In genomic region chr6:36754582-36755434, GRCh38 we compare ENCODE assay signal across 12 cellular contexts. TPM values are rescaled to one million over a fixed set of nuclear protein-coding genes. Genes with fewer than 3 reads are reported as not detected.
DNase-seq lines count a peak whose midpoint lies in the region; ATAC-seq and TF ChIP-seq lines count a peak whose summit lies in the region.
"Had no signal": no experiment of that assay in that cellular context is flagged by ENCODE, and none has a peak within 500 bp of the region (broad histone marks: within the 10 kb centered on the region; RNA-seq: fewer than 3 reads in every experiment).

No MANE protein-coding gene starts in this region.

- H3K9me3 ChIP-seq in transverse colon: no peaks in the 10 kb centered on the region
- H3K9me3 ChIP-seq: BE2C, ovary had no signal

- H3K27ac ChIP-seq in transverse colon: peak overlapping the region; percentile 31 to 79 (median 60)
- H3K27ac ChIP-seq: ovary had no signal

- CTCF ChIA-PET in activated naive CD4-positive, alpha-beta T cell treated with anti-CD3 and anti-CD28 coated beads for 36 hours (lab: Charles Lee): interaction anchor here (0.6 to 4.6 kb wide), 12 partner anchors 11 to 455 kb away, joined by 3 to 16 read pairs (median 6); no protein-coding TSS in a partner anchor

- H3K4me3 ChIP-seq in transverse colon: no peak overlapping the region
- H3K4me3 ChIP-seq: lung, ovary had no signal

- no peaks in the 10 kb centered on the region for H3K36me3 ChIP-seq in transverse colon
- H3K36me3 ChIP-seq: BE2C, ovary had no signal

- in situ Hi-C loops in transverse colon (cut with MboI; ENCODE audit: low pct_ligation_motif_present in 1 of 4, low pct_unique_long_range_greater_than_20kb in 1 of 4, low sequenced_read_pairs in 3 of 4): loop anchor here (10.0 to 25.0 kb wide), 5 partner anchors 130 to 457 kb away; partner anchors contain the start of gene FGD2 (in 1 of the 4)

- H3K4me1 ChIP-seq in transverse colon: peaks cover 22 to 88% (median 45%) of the 10 kb centered on the region in 4 donors

- H3K27me3 ChIP-seq in transverse colon: no peaks in the 10 kb centered on the region
- H3K27me3 ChIP-seq: BE2C, ovary had no signal

- intact Hi-C loops in activated naive CD4-positive, alpha-beta T cell treated with anti-CD3 and anti-CD28 coated beads for 36 hours (cut with micrococcal nuclease): loop anchor here (1.0 to 5.0 kb wide), 8 partner anchors 20 to 623 kb away; partner anchors contain the start of gene MAPK13
- intact Hi-C loops in dendritic cell treated with granulocyte-macrophage colony-stimulating factor and Interleukin-4, amounts not matched to agents 40 ng/mL and 50 ng/mL, for 4 days (cut with micrococcal nuclease): loop anchor here (5.0 kb wide), 1 partner anchor 68 kb away; no protein-coding TSS in a partner anchor
- intact Hi-C loops in transverse colon (cut with DNase I; ENCODE audit: low total_unique reads): loop anchor here (5.0 to 10.0 kb wide), 2 partner anchors 70 to 138 kb away; no protein-coding TSS in a partner anchor

- no peak for DNase-seq in activated naive CD4-positive, alpha-beta T cell treated with anti-CD3 and anti-CD28 coated beads for 36 hours
- DNase-seq in activated naive CD4-positive, alpha-beta T cell (lab: John Stamatoyannopoulos, UW): no peak
- DNase-seq in NCI-H69 (lab: John Stamatoyannopoulos, UW) (peak; percentile 68), transverse colon (no peak), endothelial cell (ENCODE audit: low spot score) (no peak)
- DNase-seq: hypothalamus, ovary had no signal

- 87 to 93% methylated on average over 3 to 9 of the region's 9 CpGs for WGBS in transverse colon (ENCODE audit: low coverage in 1 of 2), 2 donors

- no peak overlapping the region for H3K4me3 Mint-ChIP-seq in activated naive CD4-positive, alpha-beta T cell treated with anti-CD3 and anti-CD28 coated beads for 36 hours
- H3K4me3 Mint-ChIP-seq in dendritic cell treated with granulocyte-macrophage colony-stimulating factor and Interleukin-4, amounts not matched to agents 40 ng/mL and 50 ng/mL, for 4 days: no peak overlapping the region
- no peak overlapping the region for H3K4me3 Mint-ChIP-seq in endothelial cell (ENCODE audit: unreplicated experiment)

- TF ChIP-seq EP300 in transverse colon (IDR thresholded peaks at IDR 0.05; ENCODE audit: low read depth): no peak

- H3K36me3 Mint-ChIP-seq in activated naive CD4-positive, alpha-beta T cell treated with anti-CD3 and anti-CD28 coated beads for 36 hours (ENCODE audit: low read depth): peaks cover under 1% of the 10 kb centered on the region
- H3K36me3 Mint-ChIP-seq in dendritic cell treated with granulocyte-macrophage colony-stimulating factor and Interleukin-4, amounts not matched to agents 40 ng/mL and 50 ng/mL, for 4 days (ENCODE audit: low read depth): no peaks in the 10 kb centered on the region
- H3K36me3 Mint-ChIP-seq in endothelial cell (ENCODE audit: low read depth, unreplicated experiment): peaks cover 19% of the 10 kb centered on the region

- TF ChIP-seq CTCF in transverse colon (IDR thresholded peaks at IDR 0.05) (no peak), endothelial cell (IDR thresholded peaks at IDR 0.05; ENCODE audit: unreplicated experiment) (no peak)

- ATAC-seq in GM21619 (IDR thresholded peaks at IDR 0.05; ENCODE audit: unreplicated experiment) (no peak), HG03135 (IDR thresholded peaks at IDR 0.05; ENCODE audit: unreplicated experiment) (no peak)

- H3K4me1 Mint-ChIP-seq in activated naive CD4-positive, alpha-beta T cell treated with anti-CD3 and anti-CD28 coated beads for 36 hours (ENCODE audit: low read depth): peaks cover 67% of the 10 kb centered on the region
- peaks cover 77% of the 10 kb centered on the region for H3K4me1 Mint-ChIP-seq in dendritic cell treated with granulocyte-macrophage colony-stimulating factor and Interleukin-4, amounts not matched to agents 40 ng/mL and 50 ng/mL, for 4 days (ENCODE audit: low read depth)
- H3K4me1 Mint-ChIP-seq in endothelial cell (ENCODE audit: unreplicated experiment): peaks cover 47% of the 10 kb centered on the region

- TF ChIP-seq POLR2A in transverse colon (IDR thresholded peaks at IDR 0.05): no peak

- H3K27me3 Mint-ChIP-seq in activated naive CD4-positive, alpha-beta T cell treated with anti-CD3 and anti-CD28 coated beads for 36 hours (ENCODE audit: low read depth): no peaks in the 10 kb centered on the region
- peaks cover 9% of the 10 kb centered on the region for H3K27me3 Mint-ChIP-seq in dendritic cell treated with granulocyte-macrophage colony-stimulating factor and Interleukin-4, amounts not matched to agents 40 ng/mL and 50 ng/mL, for 4 days
- H3K27me3 Mint-ChIP-seq in endothelial cell (ENCODE audit: unreplicated experiment): peaks cover 4% of the 10 kb centered on the region

- H3K9me3 Mint-ChIP-seq in activated naive CD4-positive, alpha-beta T cell treated with anti-CD3 and anti-CD28 coated beads for 36 hours: no peaks in the 10 kb centered on the region
- H3K9me3 Mint-ChIP-seq in dendritic cell treated with granulocyte-macrophage colony-stimulating factor and Interleukin-4, amounts not matched to agents 40 ng/mL and 50 ng/mL, for 4 days: peaks cover 8% of the 10 kb centered on the region
- no peaks in the 10 kb centered on the region for H3K9me3 Mint-ChIP-seq in endothelial cell (ENCODE audit: unreplicated experiment)

- H3K27ac Mint-ChIP-seq in activated naive CD4-positive, alpha-beta T cell treated with anti-CD3 and anti-CD28 coated beads for 36 hours: peak overlapping the region; percentile 97
- peak overlapping the region; percentile 77 for H3K27ac Mint-ChIP-seq in dendritic cell treated with granulocyte-macrophage colony-stimulating factor and Interleukin-4, amounts not matched to agents 40 ng/mL and 50 ng/mL, for 4 days
- H3K27ac Mint-ChIP-seq in endothelial cell (ENCODE audit: unreplicated experiment): no peak overlapping the region

RNA-seq across cellular contexts. Expression of gene RAB44, which starts 57.2 kb away (rescaled TPM):
- under 1 TPM in 1 of 2 experiments, not detected in 1; 0.05 TPM for total RNA-seq in activated naive CD4-positive, alpha-beta T cell treated with anti-CD3 and anti-CD28 coated beads for 36 hours
- total RNA-seq in transverse colon: 1 to 10 TPM in 1 of 4 donors, under 1 TPM in 3; 0.14 to 1.1 (median 0.46) TPM
- not detected for total RNA-seq in endothelial cell (ENCODE audit: unreplicated experiment)
